8 cellular contexts compared by ENCODE assay signal in the genomic region with DNA sequence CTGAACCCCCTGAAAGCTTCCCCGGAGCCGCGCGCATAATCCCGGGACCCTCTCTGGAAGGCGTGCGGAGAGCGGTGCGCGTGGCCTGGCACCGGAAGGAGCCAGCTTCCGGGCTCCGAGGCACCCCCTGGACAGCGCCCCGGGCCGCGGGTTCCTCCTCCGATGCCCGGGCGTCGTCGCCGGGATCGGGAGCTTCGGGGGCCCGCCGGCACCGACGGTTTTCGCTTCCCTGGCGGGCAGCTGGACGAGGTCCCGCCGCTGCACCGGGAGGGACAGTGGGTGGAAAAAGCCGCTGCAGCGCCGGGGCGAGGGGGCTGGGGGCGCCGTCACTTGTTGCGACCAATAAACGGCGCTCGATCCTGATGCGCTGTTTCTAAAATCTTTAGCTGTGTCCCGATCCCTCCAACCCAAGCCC. TPM values are rescaled to one million over a fixed set of nuclear protein-coding genes. Genes with fewer than 3 reads are reported as not detected.
DNase-seq lines count a peak whose midpoint lies in the region; ATAC-seq and TF ChIP-seq lines count a peak whose summit lies in the region.

No MANE protein-coding gene starts in this region.

- TF ChIP-seq CTCF in dorsolateral prefrontal cortex (IDR thresholded peaks at IDR 0.05 in 54 of 56, conservative IDR thresholded peaks at IDR 0.05 in 2 of 56; ENCODE audit: low read depth in 1 of 56, partially characterized antibody in 56 of 56) (no peak), mucosa of descending colon (IDR thresholded peaks at IDR 0.05) (no peak)

- H3K36me3 ChIP-seq in mucosa of descending colon (ENCODE audit: low read depth), result no peaks in the 10 kb centered on the region

- H3K27ac ChIP-seq in dorsolateral prefrontal cortex, result no peak overlapping the region

- peaks cover 8 to 76% (median 49%) of the 10 kb centered on the region in 45 donors for H3K27me3 ChIP-seq in dorsolateral prefrontal cortex

- H3K9me3 ChIP-seq in mucosa of descending colon, result no peaks in the 10 kb centered on the region

- ATAC-seq in mucosa of descending colon (peak; percentile 70), GM21737 (IDR thresholded peaks at IDR 0.05; ENCODE audit: unreplicated experiment) (no peak), HG02610 (IDR thresholded peaks at IDR 0.05; ENCODE audit: unreplicated experiment) (no peak)

- DNase-seq in NCI-H748 (lab: John Stamatoyannopoulos, UW; ENCODE audit: unreplicated experiment) (peak; percentile 74), NCI-H748 treated with DMSO at 0.1 percent for 48 hours (lab: John Stamatoyannopoulos, UW) (no peak), NCI-H774 (lab: John Stamatoyannopoulos, UW) (peak; percentile 46), dorsolateral prefrontal cortex (no peak), mucosa of descending colon (peak in 2 of 3 donors; percentile 14 to 53), DMS114 treated with DMSO at 0.1 percent for 48 hours (lab: John Stamatoyannopoulos, UW; ENCODE audit: unreplicated experiment) (no peak)

- peaks cover 28% of the 10 kb centered on the region for H3K4me1 ChIP-seq in mucosa of descending colon (ENCODE audit: low read depth)

- intact Hi-C loops in dorsolateral prefrontal cortex (cut with DNase I) (no loop called here), mucosa of descending colon (cut with DNase I, micrococcal nuclease) (no loop called here)

- peak overlapping the region; percentile 24 to 75 (median 54) for H3K4me3 ChIP-seq in dorsolateral prefrontal cortex
- no peak overlapping the region for H3K4me3 ChIP-seq in mucosa of descending colon

RNA-seq across cellular contexts. Expression of a gene that starts 0.6 kb away (rescaled TPM):
- under 1 TPM in 21 of 120 experiments, not detected in 99; 0.19 to 0.37 (median 0.24) TPM for total RNA-seq in dorsolateral prefrontal cortex
- under 1 TPM; 0.12 to 0.92 (median 0.19) TPM for total RNA-seq in mucosa of descending colon

Comparison
In these comparisons a context has a peak if more than half of its experiments do, and no peak if none do; other contexts are left out.
1. DNase-seq: peak in NCI-H748 (single experiment), NCI-H774 (single experiment) and mucosa of descending colon (2 of 3); none in NCI-H748 treated with DMSO at 0.1 percent for 48 hours (single experiment), dorsolateral prefrontal cortex (0 of 10) and DMS114 treated with DMSO at 0.1 percent for 48 hours (single experiment).